ENCODE assay signal across 35 cellular contexts in genomic region chr5:89359046-89359445, GRCh38.
"Had no signal": no experiment of that assay in that cellular context is flagged by ENCODE, and none has a peak within 500 bp of the region (broad histone marks: within the 10 kb centered on the region; RNA-seq: fewer than 3 reads in every experiment).

No MANE protein-coding gene starts in this region.

- H3K9me3 ChIP-seq: adrenal gland, body of pancreas, breast epithelium had no signal

- H3K4me1 Mint-ChIP-seq: activated CD4-positive, alpha-beta T cell treated with anti-CD3 and anti-CD28 coated beads, Interleukin-2, amount 10 ng/mL, durations not matched to agents 24 days and 14 days; activated naive CD8-positive, alpha-beta T cell treated with anti-CD3 and anti-CD28 coated beads for 36 hours; activated T-helper 17 cell treated with anti-CD3 and anti-CD28 coated beads, Interleukin-2, amount 50 U/mL, for 72 hours had no signal

- H3K9me3 Mint-ChIP-seq: activated CD4-positive, alpha-beta T cell treated with anti-CD3 and anti-CD28 coated beads, Interleukin-2, amount 10 ng/mL, durations not matched to agents 24 days and 14 days; activated CD8-positive, alpha-beta T cell treated with anti-CD3 and anti-CD28 coated beads for 36 hours; activated naive CD4-positive, alpha-beta T cell treated with anti-CD3 and anti-CD28 coated beads for 36 hours; activated naive CD8-positive, alpha-beta T cell treated with anti-CD3 and anti-CD28 coated beads for 36 hours; activated T-cell treated with anti-CD3 and anti-CD28 coated beads, Interleukin-2, amount 50 U/mL, for 72 hours; activated T-helper 1 cell treated with anti-CD3 and anti-CD28 coated beads, Interleukin-12 subunit alpha, Interleukin-12 subunit beta, Interleukin-2, Interleukin-4 antibody, amounts not matched to agents 30 ng/mL and 10 ng/mL and 1 ng/mL, durations not matched to agents 14 hours and 24 hours and 36 hours; activated T-helper 17 cell treated with anti-CD3 and anti-CD28 coated beads, Interleukin-2, amount 50 U/mL, for 72 hours; T-helper 1 cell treated with Interleukin-12 subunit alpha and Interleukin-12 subunit beta and Interleukin-4 antibody, amounts not matched to agents 30 μg/mL and 1 μg/mL, for 36 hours; T-helper 2 cell treated with Interferon-gamma antibody and Interleukin-4, amounts not matched to agents 5 μg/mL and 100 μg/mL, for 36 hours had no signal

- ATAC-seq: activated CD8-positive, alpha-beta T cell treated with anti-CD3 and anti-CD28 coated beads for 36 hours; activated naive CD4-positive, alpha-beta T cell treated with anti-CD3 and anti-CD28 coated beads, Interleukin-2, amount 50 U/mL, for 72 hours; activated T-cell treated with anti-CD3 and anti-CD28 coated beads, Interleukin-2, amount 50 U/mL, for 4 hours; activated T-cell treated with anti-CD3 and anti-CD28 coated beads, Interleukin-2, amount 50 U/mL, for 72 hours; activated T-helper 17 cell treated with anti-CD3 and anti-CD28 coated beads, Interleukin-2, amount 50 U/mL, for 72 hours; body of pancreas had no signal

- H3K27ac ChIP-seq: adrenal gland, body of pancreas, brain microvascular endothelial cell, breast epithelium, VCaP had no signal

- H3K27ac Mint-ChIP-seq: activated B cell treated with CpG ODN at 0.5 μM for 24 hours; activated CD4-positive, alpha-beta memory T cell treated with anti-CD3 and anti-CD28 coated beads for 36 hours; activated CD4-positive, alpha-beta T cell treated with anti-CD3 and anti-CD28 coated beads, Interleukin-2, amount 10 ng/mL, durations not matched to agents 24 days and 14 days; activated CD8-positive, alpha-beta T cell treated with anti-CD3 and anti-CD28 coated beads for 36 hours; activated naive CD4-positive, alpha-beta T cell treated with anti-CD3 and anti-CD28 coated beads for 36 hours; activated naive CD4-positive, alpha-beta T cell treated with anti-CD3 and anti-CD28 coated beads, Interleukin-2, amount 50 U/mL, for 72 hours; activated naive CD8-positive, alpha-beta T cell treated with anti-CD3 and anti-CD28 coated beads for 36 hours; activated T-cell treated with anti-CD3 and anti-CD28 coated beads, Interleukin-2, amount 50 U/mL, for 72 hours; activated T-helper 1 cell treated with anti-CD3 and anti-CD28 coated beads, Interleukin-12 subunit alpha, Interleukin-12 subunit beta, Interleukin-2, Interleukin-4 antibody, amounts not matched to agents 30 ng/mL and 10 ng/mL and 1 ng/mL, durations not matched to agents 14 hours and 24 hours and 36 hours; activated T-helper 17 cell treated with anti-CD3 and anti-CD28 coated beads, Interleukin-2, amount 50 U/mL, for 72 hours; T-helper 1 cell treated with Interleukin-12 subunit alpha and Interleukin-12 subunit beta and Interleukin-4 antibody, amounts not matched to agents 30 μg/mL and 1 μg/mL, for 36 hours; T-helper 2 cell treated with Interferon-gamma antibody and Interleukin-4, amounts not matched to agents 5 μg/mL and 100 μg/mL, for 36 hours had no signal

- H3K36me3 ChIP-seq: adrenal gland, brain microvascular endothelial cell, breast epithelium had no signal

- H3K4me3 Mint-ChIP-seq: activated B cell treated with CpG ODN at 0.5 μM for 24 hours; activated CD4-positive, alpha-beta memory T cell treated with anti-CD3 and anti-CD28 coated beads for 36 hours; activated CD4-positive, alpha-beta T cell treated with anti-CD3 and anti-CD28 coated beads, Interleukin-2, amount 10 ng/mL, durations not matched to agents 24 days and 14 days; activated CD8-positive, alpha-beta T cell treated with anti-CD3 and anti-CD28 coated beads for 36 hours; activated naive CD4-positive, alpha-beta T cell treated with anti-CD3 and anti-CD28 coated beads for 36 hours; activated naive CD8-positive, alpha-beta T cell treated with anti-CD3 and anti-CD28 coated beads for 36 hours; activated T-cell treated with anti-CD3 and anti-CD28 coated beads, Interleukin-2, amount 50 U/mL, for 4 hours; activated T-cell treated with anti-CD3 and anti-CD28 coated beads, Interleukin-2, amount 50 U/mL, for 72 hours; activated T-helper 1 cell treated with anti-CD3 and anti-CD28 coated beads, Interleukin-12 subunit alpha, Interleukin-12 subunit beta, Interleukin-2, Interleukin-4 antibody, amounts not matched to agents 30 ng/mL and 10 ng/mL and 1 ng/mL, durations not matched to agents 14 hours and 24 hours and 36 hours; activated T-helper 17 cell treated with anti-CD3 and anti-CD28 coated beads, Interleukin-2, amount 50 U/mL, for 72 hours; T-helper 1 cell treated with Interleukin-12 subunit alpha and Interleukin-12 subunit beta and Interleukin-4 antibody, amounts not matched to agents 30 μg/mL and 1 μg/mL, for 36 hours; T-helper 2 cell treated with Interferon-gamma antibody and Interleukin-4, amounts not matched to agents 5 μg/mL and 100 μg/mL, for 36 hours had no signal

- H3K27me3 Mint-ChIP-seq: activated B cell treated with CpG ODN at 0.5 μM for 24 hours; activated CD4-positive, alpha-beta memory T cell treated with anti-CD3 and anti-CD28 coated beads for 36 hours; activated CD4-positive, alpha-beta T cell treated with anti-CD3 and anti-CD28 coated beads, Interleukin-2, amount 10 ng/mL, durations not matched to agents 24 days and 14 days; activated CD8-positive, alpha-beta T cell treated with anti-CD3 and anti-CD28 coated beads for 36 hours; activated naive CD8-positive, alpha-beta T cell treated with anti-CD3 and anti-CD28 coated beads for 36 hours; activated T-helper 17 cell treated with anti-CD3 and anti-CD28 coated beads, Interleukin-2, amount 50 U/mL, for 72 hours had no signal

- H3K27me3 ChIP-seq: adrenal gland, body of pancreas, brain microvascular endothelial cell, breast epithelium had no signal

- H3K36me3 Mint-ChIP-seq: activated CD4-positive, alpha-beta memory T cell treated with anti-CD3 and anti-CD28 coated beads for 36 hours; activated naive CD4-positive, alpha-beta T cell treated with anti-CD3 and anti-CD28 coated beads, Interleukin-2, amount 50 U/mL, for 72 hours; activated naive CD8-positive, alpha-beta T cell treated with anti-CD3 and anti-CD28 coated beads for 36 hours had no signal

- H3K4me1 ChIP-seq: adrenal gland, body of pancreas, breast epithelium had no signal

- DNase-seq: activated B cell treated with CpG ODN at 0.5 μM for 24 hours; activated CD4-positive, alpha-beta memory T cell treated with anti-CD3 and anti-CD28 coated beads for 36 hours; activated CD4-positive, alpha-beta T cell treated with anti-CD3 and anti-CD28 coated beads for 4 hours; activated CD4-positive, alpha-beta T cell treated with anti-CD3 and anti-CD28 coated beads, Interleukin-2, amount 10 ng/mL, durations not matched to agents 24 days and 14 days; activated CD4-positive, alpha-beta T cell treated with anti-CD3 and anti-CD28 coated beads, Interleukin-2, amount 50 U/mL, for 1 hour; activated CD4-positive, alpha-beta T cell treated with anti-CD3 and anti-CD28 coated beads, Interleukin-2, amount 50 U/mL, for 4 hours; activated CD4-positive, CD25-positive, alpha-beta regulatory T cell treated with anti-CD3 and anti-CD28 coated beads, Interleukin-2, amount 50 U/mL, for 72 hours; activated CD8-positive, alpha-beta memory T cell treated with anti-CD3 and anti-CD28 coated beads, Interleukin-2, amount 50 U/mL, for 4 hours; activated CD8-positive, alpha-beta T cell treated with anti-CD3 and anti-CD28 coated beads for 36 hours; activated effector memory CD4-positive, alpha-beta T cell treated with anti-CD3 and anti-CD28 coated beads, Interleukin-2, amount 50 U/mL, for 16 hours; activated gamma-delta T cell treated with Interleukin-2 at 50 U/mL for 16 hours; activated naive CD4-positive, alpha-beta T cell; activated naive CD4-positive, alpha-beta T cell treated with anti-CD3 and anti-CD28 coated beads for 36 hours; activated naive CD4-positive, alpha-beta T cell treated with anti-CD3 and anti-CD28 coated beads, Interleukin-2, amount 50 U/mL, for 16 hours; activated naive CD8-positive, alpha-beta T cell treated with anti-CD3 and anti-CD28 coated beads for 36 hours; activated T-cell treated with anti-CD3 and anti-CD28 coated beads for 4 hours; activated T-cell treated with anti-CD3 and anti-CD28 coated beads, Interleukin-2, amount 50 U/mL, for 1 hour; activated T-cell treated with anti-CD3 and anti-CD28 coated beads, Interleukin-2, amount 50 U/mL, for 4 hours; activated T-cell treated with anti-CD3 and anti-CD28 coated beads, Interleukin-2, amount 50 U/mL, for 72 hours; adrenal gland; amniotic stem cell; aorta; body of pancreas; brain microvascular endothelial cell; central memory CD4-positive, alpha-beta T cell; T-helper 1 cell; T-helper 2 cell; T-helper 9 cell had no signal

- H3K4me3 ChIP-seq: adrenal gland, body of pancreas, breast epithelium had no signal
